In the genomic region with DNA sequence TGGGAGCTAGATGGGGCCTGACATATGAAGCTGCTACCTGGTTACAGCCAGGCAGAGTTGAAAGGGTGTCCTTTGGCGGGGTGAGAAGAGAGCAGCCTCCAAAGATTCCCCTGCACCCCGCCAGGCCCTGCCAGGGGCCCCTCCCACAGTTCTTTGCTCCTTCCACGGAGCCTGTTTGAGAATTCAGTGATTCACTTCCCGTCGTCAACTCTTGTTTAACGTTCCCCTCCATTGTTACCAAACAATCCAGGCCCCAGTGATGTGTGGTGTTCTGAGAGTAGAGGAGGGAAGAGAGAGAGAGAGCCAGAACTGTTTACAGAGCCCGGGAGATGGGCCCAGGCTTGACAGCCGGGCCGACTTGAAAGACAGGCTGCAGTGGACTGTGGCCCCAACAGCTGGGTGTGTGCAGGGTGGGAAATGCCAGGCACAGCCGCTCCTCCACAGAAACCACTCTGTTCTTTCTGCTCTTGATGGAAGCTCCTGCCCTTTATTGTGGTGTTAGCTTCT, we compare ENCODE assay signal across 8 cellular contexts.
DNase-seq lines count a peak whose midpoint lies in the region; ATAC-seq and TF ChIP-seq lines count a peak whose summit lies in the region.

No MANE protein-coding gene starts in this region.

- H3K9me3 ChIP-seq in SJSA1 (replicated peaks) (no peaks in the 10 kb centered on the region), ectodermal cell (ENCODE audit: control insufficient read depth, low read length) (no peaks in the 10 kb centered on the region), mucosa of stomach (ENCODE audit: control insufficient read depth, low read length) (no peaks in the 10 kb centered on the region), upper lobe of left lung (no peaks in the 10 kb centered on the region)

- 12 to 16% methylated on average over 7 to 10 of the region's 10 CpGs for WGBS in ectodermal cell, 2 experiments
- 28 to 43% methylated on average over 9 to 10 of the region's 10 CpGs for WGBS in upper lobe of left lung, 2 donors

- no peak overlapping the region for H3K4me3 ChIP-seq in SJSA1
- no peak overlapping the region for H3K4me3 ChIP-seq in ectodermal cell (ENCODE audit: insufficient read depth, low read depth, low read length)
- H3K4me3 ChIP-seq in mucosa of stomach (ENCODE audit: low read length), result peak overlapping the region; percentile 4
- H3K4me3 ChIP-seq in upper lobe of left lung, result no peak overlapping the region

- peak in 1 of 4 donors; percentile 43 for TF ChIP-seq EP300 in upper lobe of left lung (IDR thresholded peaks at IDR 0.05)

- H3K36me3 ChIP-seq in SJSA1 (no peaks in the 10 kb centered on the region; the same call in 1 of the 2 replicates), ectodermal cell (ENCODE audit: control insufficient read depth, insufficient read depth, low read length) (no peaks in the 10 kb centered on the region), mucosa of stomach (ENCODE audit: control insufficient read depth, insufficient read depth, low read length) (no peaks in the 10 kb centered on the region), upper lobe of left lung (no peaks in the 10 kb centered on the region)

- peak overlapping the region; percentile 98 for H3K27ac ChIP-seq in SJSA1
- peak overlapping the region; percentile 81 for H3K27ac ChIP-seq in ectodermal cell (ENCODE audit: insufficient read depth, low read depth, low read length, poor library complexity, severe bottlenecking)
- peak overlapping the region; percentile 70 to 82 (median 78) for H3K27ac ChIP-seq in upper lobe of left lung

- H3K4me1 ChIP-seq in SJSA1 (replicated peaks) (peaks cover 96% of the 10 kb centered on the region), ectodermal cell (ENCODE audit: control insufficient read depth, insufficient read depth, low read length) (peaks cover 45% of the 10 kb centered on the region), mucosa of stomach (ENCODE audit: control insufficient read depth, insufficient read depth, low read length) (peaks cover 72% of the 10 kb centered on the region), upper lobe of left lung (peaks cover 57 to 76% (median 64%) of the 10 kb centered on the region in 4 donors)

- no peak for TF ChIP-seq CTCF in upper lobe of left lung (IDR thresholded peaks at IDR 0.05)

- no peaks in the 10 kb centered on the region for H3K27me3 ChIP-seq in SJSA1 (replicated peaks)
- H3K27me3 ChIP-seq in ectodermal cell (ENCODE audit: control insufficient read depth, insufficient read depth, low read length, poor library complexity, severe bottlenecking), result no peaks in the 10 kb centered on the region
- H3K27me3 ChIP-seq in mucosa of stomach (ENCODE audit: control insufficient read depth, insufficient read depth, low read length), result no peaks in the 10 kb centered on the region
- no peaks in the 10 kb centered on the region for H3K27me3 ChIP-seq in upper lobe of left lung

- peak; percentile 59 to 77 for ATAC-seq in upper lobe of left lung (ENCODE audit: low FRiP score in 2 of 2)
- no peak for ATAC-seq in GM19463 (IDR thresholded peaks at IDR 0.05; ENCODE audit: unreplicated experiment)

- peak overlapping the region; percentile 35 for H3K9ac ChIP-seq in mucosa of stomach (ENCODE audit: low read length)

- no peak for TF ChIP-seq POLR2A in upper lobe of left lung (IDR thresholded peaks at IDR 0.05)

- peak; percentile 90 for DNase-seq in EL
- peak; percentile 87 to 93 for DNase-seq in SJSA1 (ENCODE audit: low read depth in 1 of 2, low spot score in 2 of 2)
- peak in 1 of 2 donors; percentile 50 for DNase-seq in upper lobe of left lung
- DNase-seq in amniotic stem cell (lab: John Stamatoyannopoulos, UW), result no peak
- no peak for DNase-seq in epidermal melanocyte (ENCODE audit: insufficient read length, low spot score)

Comparison
In these comparisons a context has a peak if more than half of its experiments do, and no peak if none do; other contexts are left out.
1. DNase-seq: peak in EL (single experiment) and SJSA1 (2 of 2); none in amniotic stem cell (single experiment) and epidermal melanocyte (single experiment).
2. Peak in every context shown above with its lines, with median percentiles within 50 percentile points of each other: H3K27ac ChIP-seq.